In genomic region chr14:41051801-41052200, GRCh38 we compare ENCODE assay signal across 18 cellular contexts.
DNase-seq lines count a peak whose midpoint lies in the region; ATAC-seq and TF ChIP-seq lines count a peak whose summit lies in the region.
"Had no signal": no experiment of that assay in that cellular context is flagged by ENCODE, and none has a peak within 500 bp of the region (broad histone marks: within the 10 kb centered on the region; RNA-seq: fewer than 3 reads in every experiment).

No MANE protein-coding gene starts in this region.

- TF ChIP-seq POLR2A in spleen (IDR thresholded peaks at IDR 0.05) = no peak

- H3K4me1 Mint-ChIP-seq in WTC11 (peaks cover 4% of the 10 kb centered on the region; the same call in 1 of the 2 replicates), glutamatergic neuron (ENCODE audit: low read depth, unreplicated experiment) (peaks cover 13% of the 10 kb centered on the region), neural progenitor cell (no peaks in the 10 kb centered on the region)
- no peaks in the 10 kb centered on the region for H3K4me1 Mint-ChIP-seq in activated T-cell treated with anti-CD3 and anti-CD28 coated beads, Interleukin-2, amount 50 U/mL, for 24 hours (ENCODE audit: low read depth)
- H3K4me1 Mint-ChIP-seq: CD4-positive, CD25-positive, alpha-beta regulatory T cell; CD8-positive, alpha-beta memory T cell had no signal

- no peak overlapping the region for H3K27ac ChIP-seq in neural progenitor cell
- H3K27ac ChIP-seq in spleen = no peak overlapping the region

- ATAC-seq in WTC11 = peak; percentile 82
- no peak for ATAC-seq in HG03196 (IDR thresholded peaks at IDR 0.05; ENCODE audit: unreplicated experiment)
- ATAC-seq: K562 had no signal

- H3K36me3 ChIP-seq in neural progenitor cell (no peaks in the 10 kb centered on the region), spleen (no peaks in the 10 kb centered on the region)
- H3K36me3 ChIP-seq: BE2C had no signal

- no peaks in the 10 kb centered on the region for H3K27me3 Mint-ChIP-seq in WTC11 (ENCODE audit: low read depth)
- H3K27me3 Mint-ChIP-seq in glutamatergic neuron (ENCODE audit: unreplicated experiment) = no peaks in the 10 kb centered on the region
- H3K27me3 Mint-ChIP-seq in neural progenitor cell (ENCODE audit: insufficient read depth, low read depth) = no peaks in the 10 kb centered on the region
- H3K27me3 Mint-ChIP-seq in activated T-cell treated with anti-CD3 and anti-CD28 coated beads, Interleukin-2, amount 50 U/mL, for 24 hours = no peaks in the 10 kb centered on the region
- H3K27me3 Mint-ChIP-seq: CD8-positive, alpha-beta memory T cell had no signal

- H3F3A ChIP-seq in neural progenitor cell (ENCODE audit: low read depth) = no peaks in the 10 kb centered on the region

- H2AFZ ChIP-seq in neural progenitor cell (replicated peaks) = no peak overlapping the region

- no peaks in the 10 kb centered on the region for H4K20me1 ChIP-seq in neural progenitor cell (ENCODE audit: low read depth)

- H3K4me3 ChIP-seq in neural progenitor cell (no peak overlapping the region), spleen (no peak overlapping the region)
- H3K4me3 ChIP-seq: K562 had no signal

- H3K27ac Mint-ChIP-seq in WTC11 (no peak overlapping the region), glutamatergic neuron (ENCODE audit: unreplicated experiment) (no peak overlapping the region), neural progenitor cell (no peak overlapping the region)
- H3K27ac Mint-ChIP-seq in activated T-cell treated with anti-CD3 and anti-CD28 coated beads, Interleukin-2, amount 50 U/mL, for 24 hours = no peak overlapping the region
- H3K27ac Mint-ChIP-seq: CD4-positive, CD25-positive, alpha-beta regulatory T cell; CD8-positive, alpha-beta memory T cell had no signal

- CTCF ChIA-PET in WTC11 (lab: Charles Lee) = interaction anchor here (0.7 kb wide), 1 partner anchor 9 kb away, joined by 3 read pairs; no protein-coding TSS in a partner anchor

- H3K9me3 Mint-ChIP-seq in WTC11 (no peaks in the 10 kb centered on the region), glutamatergic neuron (ENCODE audit: unreplicated experiment) (no peaks in the 10 kb centered on the region), neural progenitor cell (no peaks in the 10 kb centered on the region)
- H3K9me3 Mint-ChIP-seq in activated T-cell treated with anti-CD3 and anti-CD28 coated beads, Interleukin-2, amount 50 U/mL, for 24 hours = peaks cover 2% of the 10 kb centered on the region

- H3K4me2 ChIP-seq in neural progenitor cell = no peak overlapping the region

- H3K4me3 Mint-ChIP-seq in WTC11 (no peak overlapping the region), glutamatergic neuron (ENCODE audit: unreplicated experiment) (no peak overlapping the region), neural progenitor cell (no peak overlapping the region)
- no peak overlapping the region for H3K4me3 Mint-ChIP-seq in activated T-cell treated with anti-CD3 and anti-CD28 coated beads, Interleukin-2, amount 50 U/mL, for 24 hours
- H3K4me3 Mint-ChIP-seq: CD4-positive, CD25-positive, alpha-beta regulatory T cell; CD8-positive, alpha-beta memory T cell had no signal

- POLR2A ChIA-PET in WTC11 (lab: Charles Lee) = no interaction called here

- H3K9me3 ChIP-seq in neural progenitor cell (ENCODE audit: low read depth) (no peaks in the 10 kb centered on the region), spleen (no peaks in the 10 kb centered on the region)
- H3K9me3 ChIP-seq: BE2C had no signal

- H3K27me3 ChIP-seq in neural progenitor cell (no peaks in the 10 kb centered on the region), spleen (replicated peaks in 1 of 7) (no peaks in the 10 kb centered on the region)
- H3K27me3 ChIP-seq: BE2C had no signal

- no peaks in the 10 kb centered on the region for H3K79me2 ChIP-seq in neural progenitor cell (ENCODE audit: low read depth)

- WGBS in spleen, 5 donors = 66 to 78% (median 75%) methylated on average over 4 to 7 of the region's 7 CpGs

- intact Hi-C loops in spleen (cut with DNase I; ENCODE audit: low total_unique reads) = no loop called here

- no peaks in the 10 kb centered on the region for H3K36me3 Mint-ChIP-seq in WTC11
- no peaks in the 10 kb centered on the region for H3K36me3 Mint-ChIP-seq in glutamatergic neuron (ENCODE audit: unreplicated experiment)
- H3K36me3 Mint-ChIP-seq in neural progenitor cell = no peaks in the 10 kb centered on the region
- H3K36me3 Mint-ChIP-seq in activated T-cell treated with anti-CD3 and anti-CD28 coated beads, Interleukin-2, amount 50 U/mL, for 24 hours (ENCODE audit: low read depth) = no peaks in the 10 kb centered on the region
- H3K36me3 Mint-ChIP-seq: CD4-positive, CD25-positive, alpha-beta regulatory T cell; CD8-positive, alpha-beta memory T cell had no signal

- TF ChIP-seq CTCF in WTC11 (IDR thresholded peaks at IDR 0.05) = no peak
- peak; percentile 24 for TF ChIP-seq CTCF in glutamatergic neuron (IDR thresholded peaks at IDR 0.05; ENCODE audit: partially characterized antibody, unreplicated experiment)
- peak; percentile 7 for TF ChIP-seq CTCF in neural progenitor cell (IDR thresholded peaks at IDR 0.05)
- no peak for TF ChIP-seq CTCF in spleen (IDR thresholded peaks at IDR 0.05 in 8 of 11, conservative IDR thresholded peaks at IDR 0.05 in 3 of 11)

- H3K4me1 ChIP-seq in neural progenitor cell = no peaks in the 10 kb centered on the region
- no peaks in the 10 kb centered on the region for H3K4me1 ChIP-seq in spleen
- H3K4me1 ChIP-seq: BE2C had no signal

- DNase-seq in ELF-1 (ENCODE audit: low read depth, low spot score) (peak; percentile 17), WTC11 (ENCODE audit: low spot score) (peak; percentile 41), glutamatergic neuron (no peak), neural progenitor cell (ENCODE audit: low spot score) (peak; percentile 11), spleen (no peak)
- DNase-seq in activated T-cell treated with anti-CD3 and anti-CD28 coated beads, Interleukin-2, amount 50 U/mL, for 24 hours = no peak
- DNase-seq: ACHN; BE2C; C1 segment of cervical spinal cord; CD4-positive, CD25-positive, alpha-beta regulatory T cell; CD8-positive, alpha-beta memory T cell; COR-L47; DMS153; DMS79; HCEC 1CT; IMR-90 had no signal

- H3K9ac ChIP-seq in neural progenitor cell = no peak overlapping the region

TF ChIP-seq in WTC11, 78 proteins besides CTCF, POLR2A, EP300 and RAD21:
- TF ChIP-seq SOX15 (CRISPR knock-in tag; IDR thresholded peaks at IDR 0.05) = no peak
- TF ChIP-seq RORB (CRISPR knock-in tag; IDR thresholded peaks at IDR 0.05) = no peak
- no peak for TF ChIP-seq CREB1 (CRISPR knock-in tag; IDR thresholded peaks at IDR 0.05)
- TF ChIP-seq ZSCAN18 (CRISPR knock-in tag; IDR thresholded peaks at IDR 0.05) = no peak
- no peak for TF ChIP-seq JAZF1 (CRISPR knock-in tag; IDR thresholded peaks at IDR 0.05)
- TF ChIP-seq ARID4B (CRISPR knock-in tag; IDR thresholded peaks at IDR 0.05; ENCODE audit: borderline replicate concordance) = no peak
- TF ChIP-seq IRF2 (CRISPR knock-in tag; IDR thresholded peaks at IDR 0.05; ENCODE audit: borderline replicate concordance, low read depth) = no peak

Comparison
In these comparisons a context has a peak if more than half of its experiments do, and no peak if none do; other contexts are left out.
1. DNase-seq: peak in ELF-1 (single experiment), WTC11 (single experiment) and neural progenitor cell (single experiment); none in glutamatergic neuron (single experiment), activated T-cell treated with anti-CD3 and anti-CD28 coated beads, Interleukin-2, amount 50 U/mL, for 24 hours (single experiment) and spleen (single experiment).
2. CTCF ChIP-seq: peak in glutamatergic neuron (single experiment) and neural progenitor cell (single experiment); none in WTC11 (single experiment) and spleen (0 of 11).